Comparison of ENCODE assay signal across 1 cellular context in genomic region chr7:156892821-156893706, GRCh38.
TF ChIP-seq lines count a peak whose summit lies in the region.

A gene with protein sequence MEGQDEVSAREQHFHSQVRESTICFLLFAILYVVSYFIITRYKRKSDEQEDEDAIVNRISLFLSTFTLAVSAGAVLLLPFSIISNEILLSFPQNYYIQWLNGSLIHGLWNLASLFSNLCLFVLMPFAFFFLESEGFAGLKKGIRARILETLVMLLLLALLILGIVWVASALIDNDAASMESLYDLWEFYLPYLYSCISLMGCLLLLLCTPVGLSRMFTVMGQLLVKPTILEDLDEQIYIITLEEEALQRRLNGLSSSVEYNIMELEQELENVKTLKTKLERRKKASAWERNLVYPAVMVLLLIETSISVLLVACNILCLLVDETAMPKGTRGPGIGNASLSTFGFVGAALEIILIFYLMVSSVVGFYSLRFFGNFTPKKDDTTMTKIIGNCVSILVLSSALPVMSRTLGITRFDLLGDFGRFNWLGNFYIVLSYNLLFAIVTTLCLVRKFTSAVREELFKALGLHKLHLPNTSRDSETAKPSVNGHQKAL (minus strand): TSS chr7:156893183. CDS start chr7:156892993, 190 bp downstream.

TF ChIP-seq in HepG2, 621 proteins besides CTCF, POLR2A, EP300 and RAD21 (continued from another document and continues in another):
- TF ChIP-seq ATF6 (CRISPR knock-in tag; conservative IDR thresholded peaks at IDR 0.05) (no peak), ZNF749 (CRISPR knock-in tag; IDR thresholded peaks at IDR 0.05; ENCODE audit: borderline replicate concordance) (no peak), ZNF550 (CRISPR knock-in tag; IDR thresholded peaks at IDR 0.05; ENCODE audit: borderline replicate concordance) (no peak), XBP1 (CRISPR knock-in tag; IDR thresholded peaks at IDR 0.05) (0 out of 2 replicates have a peak, but pooled peaks have one; percentile 29), GFI1 (CRISPR knock-in tag; IDR thresholded peaks at IDR 0.05; ENCODE audit: borderline replicate concordance) (no peak), TMF1 (CRISPR knock-in tag; IDR thresholded peaks at IDR 0.05; ENCODE audit: low read depth) (no peak), ZNF563 (CRISPR knock-in tag; IDR thresholded peaks at IDR 0.05) (peak; percentile 67; the same call in 1 of the 2 replicates), KMT2A (CRISPR knock-in tag; IDR thresholded peaks at IDR 0.05) (no peak), DZIP1 (CRISPR knock-in tag; IDR thresholded peaks at IDR 0.05) (no peak; the same call in 1 of the 2 replicates), BATF2 (CRISPR knock-in tag; IDR thresholded peaks at IDR 0.05) (no peak), ZNF780A (CRISPR knock-in tag; IDR thresholded peaks at IDR 0.05) (no peak), NFATC3 (CRISPR knock-in tag; IDR thresholded peaks at IDR 0.05) (0 out of 2 replicates have a peak, but pooled peaks have one; percentile 43), MTA1 (CRISPR knock-in tag; IDR thresholded peaks at IDR 0.05; ENCODE audit: borderline replicate concordance) (no peak), ZNF501 (CRISPR knock-in tag; IDR thresholded peaks at IDR 0.05) (peak; percentile 72), HOMEZ (CRISPR knock-in tag; IDR thresholded peaks at IDR 0.05; ENCODE audit: low read depth) (no peak), ZFP62 (CRISPR knock-in tag; IDR thresholded peaks at IDR 0.05) (no peak), FOSL2 (CRISPR knock-in tag; IDR thresholded peaks at IDR 0.05) (0 out of 2 replicates have a peak, but pooled peaks have one; percentile 10), PPARG (CRISPR knock-in tag; conservative IDR thresholded peaks at IDR 0.05) (no peak; the same call in 1 of the 2 replicates), ZNF614 (CRISPR knock-in tag; IDR thresholded peaks at IDR 0.05; ENCODE audit: borderline replicate concordance) (no peak; the same call in 1 of the 2 replicates), ZNF282 (IDR thresholded peaks at IDR 0.05; ENCODE audit: partially characterized antibody) (no peak), CREBL2 (CRISPR knock-in tag; IDR thresholded peaks at IDR 0.05; ENCODE audit: borderline replicate concordance) (no peak), HIVEP1 (CRISPR knock-in tag; IDR thresholded peaks at IDR 0.05) (peak; percentile 98), TGIF2 (CRISPR knock-in tag; IDR thresholded peaks at IDR 0.05) (0 out of 2 replicates have a peak, but pooled peaks have one; percentile 33), ZNF44 (CRISPR knock-in tag; IDR thresholded peaks at IDR 0.05) (no peak), DMTF1 (CRISPR knock-in tag; IDR thresholded peaks at IDR 0.05) (no peak), RNF2 (conservative IDR thresholded peaks at IDR 0.05; ENCODE audit: low read depth) (no peak), PBX3 (CRISPR knock-in tag; IDR thresholded peaks at IDR 0.05; ENCODE audit: borderline replicate concordance) (no peak), MAF1 (CRISPR knock-in tag; IDR thresholded peaks at IDR 0.05; ENCODE audit: borderline replicate concordance) (no peak; the same call in 1 of the 2 replicates), ZNF234 (CRISPR knock-in tag; conservative IDR thresholded peaks at IDR 0.05) (no peak), ZNF607 (CRISPR knock-in tag; IDR thresholded peaks at IDR 0.05; ENCODE audit: borderline replicate concordance) (no peak), ZNF383 (CRISPR knock-in tag; IDR thresholded peaks at IDR 0.05; ENCODE audit: borderline replicate concordance) (no peak), SMARCC2 (IDR thresholded peaks at IDR 0.05) (no peak), ZNF652 (CRISPR knock-in tag; IDR thresholded peaks at IDR 0.05; ENCODE audit: borderline replicate concordance, low read depth) (no peak), ZSCAN21 (CRISPR knock-in tag; IDR thresholded peaks at IDR 0.05; ENCODE audit: borderline replicate concordance) (peak; percentile 96), PHB2 (IDR thresholded peaks at IDR 0.05; ENCODE audit: partially characterized antibody) (no peak), ZNF558 (CRISPR knock-in tag; IDR thresholded peaks at IDR 0.05; ENCODE audit: borderline replicate concordance) (peak; percentile 28; the same call in 1 of the 2 replicates), ETV6 (CRISPR knock-in tag; conservative IDR thresholded peaks at IDR 0.05) (0 out of 2 replicates have a peak, but pooled peaks have one; percentile 48)
- TF ChIP-seq, protein P1, sequence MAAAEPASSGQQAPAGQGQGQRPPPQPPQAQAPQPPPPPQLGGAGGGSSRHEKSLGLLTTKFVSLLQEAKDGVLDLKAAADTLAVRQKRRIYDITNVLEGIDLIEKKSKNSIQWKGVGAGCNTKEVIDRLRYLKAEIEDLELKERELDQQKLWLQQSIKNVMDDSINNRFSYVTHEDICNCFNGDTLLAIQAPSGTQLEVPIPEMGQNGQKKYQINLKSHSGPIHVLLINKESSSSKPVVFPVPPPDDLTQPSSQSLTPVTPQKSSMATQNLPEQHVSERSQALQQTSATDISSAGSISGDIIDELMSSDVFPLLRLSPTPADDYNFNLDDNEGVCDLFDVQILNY (CRISPR knock-in tag; conservative IDR thresholded peaks at IDR 0.05): no peak
- TF ChIP-seq, protein P2, sequence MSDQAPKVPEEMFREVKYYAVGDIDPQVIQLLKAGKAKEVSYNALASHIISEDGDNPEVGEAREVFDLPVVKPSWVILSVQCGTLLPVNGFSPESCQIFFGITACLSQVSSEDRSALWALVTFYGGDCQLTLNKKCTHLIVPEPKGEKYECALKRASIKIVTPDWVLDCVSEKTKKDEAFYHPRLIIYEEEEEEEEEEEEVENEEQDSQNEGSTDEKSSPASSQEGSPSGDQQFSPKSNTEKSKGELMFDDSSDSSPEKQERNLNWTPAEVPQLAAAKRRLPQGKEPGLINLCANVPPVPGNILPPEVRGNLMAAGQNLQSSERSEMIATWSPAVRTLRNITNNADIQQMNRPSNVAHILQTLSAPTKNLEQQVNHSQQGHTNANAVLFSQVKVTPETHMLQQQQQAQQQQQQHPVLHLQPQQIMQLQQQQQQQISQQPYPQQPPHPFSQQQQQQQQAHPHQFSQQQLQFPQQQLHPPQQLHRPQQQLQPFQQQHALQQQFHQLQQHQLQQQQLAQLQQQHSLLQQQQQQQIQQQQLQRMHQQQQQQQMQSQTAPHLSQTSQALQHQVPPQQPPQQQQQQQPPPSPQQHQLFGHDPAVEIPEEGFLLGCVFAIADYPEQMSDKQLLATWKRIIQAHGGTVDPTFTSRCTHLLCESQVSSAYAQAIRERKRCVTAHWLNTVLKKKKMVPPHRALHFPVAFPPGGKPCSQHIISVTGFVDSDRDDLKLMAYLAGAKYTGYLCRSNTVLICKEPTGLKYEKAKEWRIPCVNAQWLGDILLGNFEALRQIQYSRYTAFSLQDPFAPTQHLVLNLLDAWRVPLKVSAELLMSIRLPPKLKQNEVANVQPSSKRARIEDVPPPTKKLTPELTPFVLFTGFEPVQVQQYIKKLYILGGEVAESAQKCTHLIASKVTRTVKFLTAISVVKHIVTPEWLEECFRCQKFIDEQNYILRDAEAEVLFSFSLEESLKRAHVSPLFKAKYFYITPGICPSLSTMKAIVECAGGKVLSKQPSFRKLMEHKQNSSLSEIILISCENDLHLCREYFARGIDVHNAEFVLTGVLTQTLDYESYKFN (CRISPR knock-in tag; conservative IDR thresholded peaks at IDR 0.05): no peak; the same call in 1 of the 2 replicates
- TF ChIP-seq, protein P3, sequence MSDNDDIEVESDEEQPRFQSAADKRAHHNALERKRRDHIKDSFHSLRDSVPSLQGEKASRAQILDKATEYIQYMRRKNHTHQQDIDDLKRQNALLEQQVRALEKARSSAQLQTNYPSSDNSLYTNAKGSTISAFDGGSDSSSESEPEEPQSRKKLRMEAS (IDR thresholded peaks at IDR 0.05): peak; percentile 68
- TF ChIP-seq, protein P4, sequence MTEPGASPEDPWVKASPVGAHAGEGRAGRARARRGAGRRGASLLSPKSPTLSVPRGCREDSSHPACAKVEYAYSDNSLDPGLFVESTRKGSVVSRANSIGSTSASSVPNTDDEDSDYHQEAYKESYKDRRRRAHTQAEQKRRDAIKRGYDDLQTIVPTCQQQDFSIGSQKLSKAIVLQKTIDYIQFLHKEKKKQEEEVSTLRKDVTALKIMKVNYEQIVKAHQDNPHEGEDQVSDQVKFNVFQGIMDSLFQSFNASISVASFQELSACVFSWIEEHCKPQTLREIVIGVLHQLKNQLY (CRISPR knock-in tag; IDR thresholded peaks at IDR 0.05): no peak
- TF ChIP-seq, protein P5, sequence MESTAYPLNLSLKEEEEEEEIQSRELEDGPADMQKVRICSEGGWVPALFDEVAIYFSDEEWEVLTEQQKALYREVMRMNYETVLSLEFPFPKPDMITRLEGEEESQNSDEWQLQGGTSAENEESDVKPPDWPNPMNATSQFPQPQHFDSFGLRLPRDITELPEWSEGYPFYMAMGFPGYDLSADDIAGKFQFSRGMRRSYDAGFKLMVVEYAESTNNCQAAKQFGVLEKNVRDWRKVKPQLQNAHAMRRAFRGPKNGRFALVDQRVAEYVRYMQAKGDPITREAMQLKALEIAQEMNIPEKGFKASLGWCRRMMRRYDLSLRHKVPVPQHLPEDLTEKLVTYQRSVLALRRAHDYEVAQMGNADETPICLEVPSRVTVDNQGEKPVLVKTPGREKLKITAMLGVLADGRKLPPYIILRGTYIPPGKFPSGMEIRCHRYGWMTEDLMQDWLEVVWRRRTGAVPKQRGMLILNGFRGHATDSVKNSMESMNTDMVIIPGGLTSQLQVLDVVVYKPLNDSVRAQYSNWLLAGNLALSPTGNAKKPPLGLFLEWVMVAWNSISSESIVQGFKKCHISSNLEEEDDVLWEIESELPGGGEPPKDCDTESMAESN (CRISPR knock-in tag; conservative IDR thresholded peaks at IDR 0.05): peak; percentile 79
